9 cellular contexts compared by ENCODE assay signal in the genomic region with DNA sequence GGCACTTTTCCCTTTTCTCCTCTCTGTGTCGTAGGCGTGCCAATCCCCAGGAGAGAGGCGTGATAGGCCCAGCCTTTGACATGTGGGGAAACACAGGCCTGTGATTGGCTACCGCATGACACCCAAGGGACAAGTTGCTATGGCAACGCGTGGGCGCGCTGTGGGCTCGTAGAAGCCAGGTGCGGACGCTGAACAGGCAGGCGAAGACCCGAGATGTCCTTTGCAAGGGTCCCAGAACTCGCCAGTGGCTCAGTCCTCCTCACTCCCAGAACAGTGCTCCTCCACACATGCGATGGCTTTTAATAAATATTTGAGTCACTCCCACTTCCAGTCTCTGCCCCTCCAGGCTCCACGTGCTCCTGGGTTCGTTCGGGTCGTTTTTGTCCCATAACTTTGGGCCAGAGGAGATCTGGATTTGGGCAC. TPM values are rescaled to one million over a fixed set of nuclear protein-coding genes. Genes with fewer than 3 reads are reported as not detected.
DNase-seq lines count a peak whose midpoint lies in the region; ATAC-seq and TF ChIP-seq lines count a peak whose summit lies in the region.
"Had no signal": no experiment of that assay in that cellular context is flagged by ENCODE, and none has a peak within 500 bp of the region (broad histone marks: within the 10 kb centered on the region; RNA-seq: fewer than 3 reads in every experiment).

No MANE protein-coding gene starts in this region.

- H3K4me3 ChIP-seq in Karpas-422 (ENCODE audit: low read length) (peak overlapping the region; percentile 53), fibroblast of the aortic adventitia (ENCODE audit: low read depth, low read length) (peak overlapping the region; percentile 57)

- no peaks in the 10 kb centered on the region for H3K27me3 ChIP-seq in Karpas-422 (ENCODE audit: low read length)

- ATAC-seq in GM21717 (IDR thresholded peaks at IDR 0.05; ENCODE audit: unreplicated experiment), result peak; percentile 84

- H3K36me3 Mint-ChIP-seq in Calu3 (ENCODE audit: insufficient read depth, unreplicated experiment) (peaks cover 11% of the 10 kb centered on the region), nephron progenitor cell (ENCODE audit: low read depth) (no peaks in the 10 kb centered on the region)

- DNase-seq in Calu3 (peak; percentile 92), Karpas-422 (peak; percentile 98), RPMI8226 (peak; percentile 97), fibroblast of the aortic adventitia (ENCODE audit: low read depth) (peak; percentile 86), nephron progenitor cell (peak; percentile 92)
- DNase-seq in activated T-helper 9 cell treated with anti-CD3 and anti-CD28 coated beads, Interleukin-2, amount 50 U/mL, for 16 hours (ENCODE audit: low read depth), result peak; percentile 81
- DNase-seq in stimulated activated naive CD4-positive, alpha-beta T cell (lab: John Stamatoyannopoulos, UW), result peak; percentile 69 to 86 (median 79)

- TF ChIP-seq CTCF in Calu3 (IDR thresholded peaks at IDR 0.05; ENCODE audit: unreplicated experiment) (no peak), fibroblast of the aortic adventitia (IDR thresholded peaks at IDR 0.05; ENCODE audit: insufficient read depth, low read length) (no peak), nephron progenitor cell (IDR thresholded peaks at IDR 0.05) (no peak)

- no peaks in the 10 kb centered on the region for H3K79me2 ChIP-seq in Karpas-422 (ENCODE audit: low read length)

- H3K4me1 Mint-ChIP-seq in Calu3 (ENCODE audit: low read depth, unreplicated experiment) (peaks cover 32% of the 10 kb centered on the region), nephron progenitor cell (peaks cover 48% of the 10 kb centered on the region)

- no peaks in the 10 kb centered on the region for H3K36me3 ChIP-seq in Karpas-422 (ENCODE audit: insufficient read depth, low read length)

- no peak overlapping the region for H3K27ac ChIP-seq in Karpas-422 (ENCODE audit: low read length)

- H3K9me3 Mint-ChIP-seq in Calu3 (ENCODE audit: low read depth, unreplicated experiment), result no peaks in the 10 kb centered on the region
- H3K9me3 Mint-ChIP-seq in nephron progenitor cell, result no peaks in the 10 kb centered on the region

- peak overlapping the region; percentile 57 for H3K4me3 Mint-ChIP-seq in Calu3 (ENCODE audit: low read depth, unreplicated experiment)
- H3K4me3 Mint-ChIP-seq in nephron progenitor cell, result peak overlapping the region; percentile 30

- peak overlapping the region; percentile 4 for H3K27ac Mint-ChIP-seq in Calu3 (ENCODE audit: unreplicated experiment)
- no peak overlapping the region for H3K27ac Mint-ChIP-seq in nephron progenitor cell

- 0 out of 2 replicates have a peak overlapping the region, but pooled peaks have one; percentile 30 for H3K9ac ChIP-seq in Karpas-422 (ENCODE audit: low read length)

- H2AFZ ChIP-seq in Karpas-422 (ENCODE audit: low read length), result no peak overlapping the region

- no TSS peak for BruUV-seq in Calu3 (replicated peaks; lab: Mats Ljungman, UMichigan)

- peak overlapping the region; percentile 72 for H3K4me2 ChIP-seq in Karpas-422 (ENCODE audit: low read depth, low read length, poor library complexity, severe bottlenecking)

- H3K4me1 ChIP-seq in Karpas-422 (ENCODE audit: low read length), result peaks cover 17% of the 10 kb centered on the region

- H3K9me3 ChIP-seq in Karpas-422 (ENCODE audit: low read length), result no peaks in the 10 kb centered on the region

- CTCF ChIA-PET in Calu3 (lab: Charles Lee), result interaction anchor here (0.6 to 0.9 kb wide), 2 partner anchors 52 to 974 kb away, joined by 3 read pairs; no protein-coding TSS in a partner anchor

- H4K20me1 ChIP-seq in Karpas-422 (ENCODE audit: insufficient read depth, low read depth, low read length), result no peaks in the 10 kb centered on the region

- H3K27me3 Mint-ChIP-seq in Calu3 (ENCODE audit: unreplicated experiment) (peaks cover 13% of the 10 kb centered on the region), nephron progenitor cell (ENCODE audit: low read depth, poor library complexity) (peaks cover 21% of the 10 kb centered on the region)

- no peaks in the 10 kb centered on the region for H3K9me2 ChIP-seq in Karpas-422 (replicated peaks; ENCODE audit: insufficient read depth, low read length)

- intact Hi-C loops in Calu3 (cut with micrococcal nuclease; ENCODE audit: unreplicated experiment), result no loop called here

RNA-seq across cellular contexts. Expression of a gene that starts 4.2 kb away (rescaled TPM):
- total RNA-seq in Calu3 (2022), result not detected in 2 replicates
- not detected in 2 replicates for total RNA-seq in Karpas-422 (2014; rRNA removed; shearing (Covaris generic); ENCODE audit: low replicate concordance)
- not detected in 2 replicates for total RNA-seq in fibroblast of the aortic adventitia (ENCODE audit: low replicate concordance)
- total RNA-seq: T-helper 2 cell treated with Interferon-gamma antibody and Interleukin-4, amounts not matched to agents 100 ng/mL and 5 ng/mL, for 36 hours had no signal

RNA-seq across cellular contexts. Expression of a gene that starts 18.4 kb away (rescaled TPM):
- total RNA-seq in Calu3 (2022) (0.12 and 0.39 TPM in 2 replicates), fibroblast of the aortic adventitia (ENCODE audit: low replicate concordance) (1.7 and 1.9 TPM in 2 replicates)
- total RNA-seq in Karpas-422 (2014; rRNA removed; shearing (Covaris generic); ENCODE audit: low replicate concordance), result not detected in 2 replicates
- total RNA-seq: T-helper 2 cell treated with Interferon-gamma antibody and Interleukin-4, amounts not matched to agents 100 ng/mL and 5 ng/mL, for 36 hours had no signal

RNA-seq across cellular contexts. Expression of a gene that starts 20.0 kb away (rescaled TPM):
- total RNA-seq in Calu3 (2022) (18.9 and 27.6 TPM in 2 replicates), fibroblast of the aortic adventitia (ENCODE audit: low replicate concordance) (14.1 and 19.2 TPM in 2 replicates)
- total RNA-seq in Karpas-422 (2014; rRNA removed; shearing (Covaris generic); ENCODE audit: low replicate concordance), result 19.3 and 23.4 TPM in 2 replicates

RNA-seq across cellular contexts. Expression of a gene that starts 27.1 kb away (rescaled TPM):
- total RNA-seq in Calu3 (2022) (not detected in 2 replicates), fibroblast of the aortic adventitia (ENCODE audit: low replicate concordance) (not detected in 2 replicates)
- total RNA-seq in Karpas-422 (2014; rRNA removed; shearing (Covaris generic); ENCODE audit: low replicate concordance), result not detected in 2 replicates
- total RNA-seq: T-helper 2 cell treated with Interferon-gamma antibody and Interleukin-4, amounts not matched to agents 100 ng/mL and 5 ng/mL, for 36 hours had no signal

RNA-seq across cellular contexts. Expression of a gene that starts 59.7 kb away (rescaled TPM):
- total RNA-seq in Calu3 (2022) (104 TPM in 2 replicates), fibroblast of the aortic adventitia (ENCODE audit: low replicate concordance) (73.6 and 104 TPM in 2 replicates)
- total RNA-seq in Karpas-422 (2014; rRNA removed; shearing (Covaris generic); ENCODE audit: low replicate concordance), result 93.0 and 111 TPM in 2 replicates
